In genomic region chr20:38931984-38932383, GRCh38 we compare ENCODE assay signal across 22 cellular contexts. TPM values are rescaled to one million over a fixed set of nuclear protein-coding genes. Genes with fewer than 3 reads are reported as not detected.
DNase-seq lines count a peak whose midpoint lies in the region; ATAC-seq and TF ChIP-seq lines count a peak whose summit lies in the region.
"Had no signal": no experiment of that assay in that cellular context is flagged by ENCODE, and none has a peak within 500 bp of the region (broad histone marks: within the 10 kb centered on the region; RNA-seq: fewer than 3 reads in every experiment).

No MANE protein-coding gene starts in this region.

- WGBS in trophoblast cell (ENCODE audit: extremely low coverage, insufficient coverage, insufficient read length): no CpG with 5 or more reads among the region's 4 CpGs

- no peak overlapping the region for H2AK5ac ChIP-seq in trophoblast cell (ENCODE audit: low read length)

- ATAC-seq in GM21515 (IDR thresholded peaks at IDR 0.05; ENCODE audit: unreplicated experiment): no peak
- ATAC-seq: activated CD8-positive, alpha-beta memory T cell treated with anti-CD3 and anti-CD28 coated beads, Interleukin-2, amount 10 ng/mL, durations not matched to agents 7 days and 5 days; activated naive CD4-positive, alpha-beta T cell treated with anti-CD3 and anti-CD28 coated beads, Interleukin-2, amount 50 U/mL, for 72 hours had no signal

- H4K20me1 ChIP-seq in fibroblast of lung (ENCODE audit: control insufficient read depth, extremely low read depth, insufficient read depth, low read length): no peaks in the 10 kb centered on the region

- no peak overlapping the region for H4K8ac ChIP-seq in trophoblast cell (ENCODE audit: low read depth, low read length)

- H3K36me3 ChIP-seq in HEK293 (ENCODE audit: control insufficient read depth in 2 of 2, insufficient read depth in 1 of 2, low read length in 2 of 2): peaks cover 3 to 52% of the 10 kb centered on the region in 2 experiments; a peak in 2 of 3 replicates
- H3K36me3 ChIP-seq in fibroblast of lung (ENCODE audit: control insufficient read depth, insufficient read depth, low read length): peaks cover 2% of the 10 kb centered on the region
- H3K36me3 ChIP-seq in trophoblast cell (ENCODE audit: control insufficient read depth in 1 of 2, insufficient read depth in 2 of 2, low read length in 2 of 2): peaks cover 0 to 3% of the 10 kb centered on the region in 2 experiments
- H3K36me3 ChIP-seq: Peyer's patch, suprapubic skin, uterus had no signal

- no peak overlapping the region for H4K12ac ChIP-seq in trophoblast cell (ENCODE audit: low read depth, low read length)

- H3K23ac ChIP-seq in trophoblast cell (ENCODE audit: low read length): no peak overlapping the region

- peaks cover 4% of the 10 kb centered on the region; the same call in 1 of the 2 replicates for H3K4me1 ChIP-seq in HEK293 (ENCODE audit: control insufficient read depth, insufficient read depth, low read length)
- peaks cover 17% of the 10 kb centered on the region for H3K4me1 ChIP-seq in fibroblast of lung (ENCODE audit: control insufficient read depth, extremely low read depth, insufficient read depth, low read length)
- peaks cover 19 to 31% of the 10 kb centered on the region in 2 experiments for H3K4me1 ChIP-seq in trophoblast cell (ENCODE audit: control insufficient read depth in 1 of 2, insufficient read depth in 2 of 2, low read length in 2 of 2)

- H3K4ac ChIP-seq in trophoblast cell (ENCODE audit: low read depth, low read length): peak overlapping the region; percentile 48

- no peak overlapping the region for H2BK12ac ChIP-seq in trophoblast cell (ENCODE audit: low read length)

- H3K9me3 ChIP-seq in HEK293 (ENCODE audit: control insufficient read depth, insufficient read depth, low read depth, low read length) (no peaks in the 10 kb centered on the region), fibroblast of lung (ENCODE audit: control insufficient read depth, insufficient read depth, low read depth, low read length) (no peaks in the 10 kb centered on the region), trophoblast cell (ENCODE audit: insufficient read depth, low read depth, low read length) (no peaks in the 10 kb centered on the region)
- H3K9me3 ChIP-seq: Peyer's patch, SK-N-SH, suprapubic skin, uterus had no signal

- no peak overlapping the region for H2BK5ac ChIP-seq in trophoblast cell (ENCODE audit: low read depth, low read length, poor library complexity)

- H3K27ac ChIP-seq in HEK293 (ENCODE audit: extremely low read depth, low read depth, low read length): no peak overlapping the region
- H3K27ac ChIP-seq in RWPE1: peak overlapping the region; percentile 29
- peak overlapping the region; percentile 77 for H3K27ac ChIP-seq in fibroblast of lung (ENCODE audit: insufficient read depth, low read length)
- H3K27ac ChIP-seq in trophoblast cell (ENCODE audit: low read depth, low read length): no peak overlapping the region
- H3K27ac ChIP-seq: suprapubic skin, uterus, VCaP had no signal

- TF ChIP-seq CTCF in HEK293 (tag by site-specific recombination; IDR thresholded peaks at IDR 0.05) (no peak), RWPE1 (conservative IDR thresholded peaks at IDR 0.05; ENCODE audit: low read depth) (no peak), fibroblast of lung (conservative IDR thresholded peaks at IDR 0.05 in 1 of 2, IDR thresholded peaks at IDR 0.05 in 1 of 2; ENCODE audit: low read depth in 1 of 2, low read length in 2 of 2) (no peak)

- H3K14ac ChIP-seq in trophoblast cell (ENCODE audit: low read length): no peak overlapping the region

- H4K91ac ChIP-seq in trophoblast cell (ENCODE audit: low read depth, low read length): no peak overlapping the region

- no peak overlapping the region for H3K18ac ChIP-seq in trophoblast cell (ENCODE audit: low read length)

- H3K9ac ChIP-seq in fibroblast of lung (ENCODE audit: insufficient read depth, low read length) (no peak overlapping the region), trophoblast cell (ENCODE audit: low read length) (no peak overlapping the region)
- H3K9ac ChIP-seq: SK-N-SH had no signal

- H3K27me3 ChIP-seq in fibroblast of lung (ENCODE audit: control insufficient read depth, insufficient read depth, low read length): no peaks in the 10 kb centered on the region
- H3K27me3 ChIP-seq in trophoblast cell (ENCODE audit: insufficient read depth, low read length): no peaks in the 10 kb centered on the region
- H3K27me3 ChIP-seq: Peyer's patch, uterus had no signal

- CTCF ChIA-PET in HEK293 (lab: Yijun Ruan, JAX): no interaction called here
- CTCF ChIA-PET in RWPE1 (lab: Yijun Ruan, JAX): interaction anchor here (1.0 kb wide), 1 partner anchor 72 kb away, joined by 3 read pairs; no protein-coding TSS in a partner anchor

- no peak overlapping the region for H3K4me3 ChIP-seq in HEK293 (ENCODE audit: low read depth, low read length)
- H3K4me3 ChIP-seq in fibroblast of lung (replicated peaks in 1 of 4; ENCODE audit: control extremely low read depth in 1 of 4, insufficient read depth in 1 of 4, low read depth in 3 of 4, low read length in 4 of 4): no peak overlapping the region
- no peak overlapping the region for H3K4me3 ChIP-seq in trophoblast cell (ENCODE audit: low read depth, low read length)
- H3K4me3 ChIP-seq: Peyer's patch, suprapubic skin, uterus had no signal

- DNase-seq in RWPE1 (ENCODE audit: low spot score) (no peak), fibroblast of lung (ENCODE audit: low read depth in 2 of 2) (no peak), trophoblast cell (peak in 1 of 2 donors; percentile 50), mucosa of gallbladder (ENCODE audit: low spot score) (no peak)
- DNase-seq in central memory CD4-positive, alpha-beta T cell: no peak
- no peak for DNase-seq in activated T-cell treated with anti-CD3 and anti-CD28 coated beads, Interleukin-2, amount 50 U/mL, for 1 hour
- DNase-seq: activated CD4-positive, alpha-beta T cell treated with anti-CD3 and anti-CD28 coated beads, Interleukin-2, amount 10 ng/mL, durations not matched to agents 7 days and 5 days; activated CD8-positive, alpha-beta memory T cell treated with anti-CD3 and anti-CD28 coated beads, Interleukin-2, amount 10 ng/mL, durations not matched to agents 7 days and 5 days; glutamatergic neuron; HCEC 1CT; KG1; midbrain; NCI-H1048; NCI-H2081; SK-N-SH; uterus had no signal

- peaks cover 8% of the 10 kb centered on the region for H3K79me1 ChIP-seq in trophoblast cell (ENCODE audit: low read length)

- POLR2A ChIA-PET in HEK293 (lab: Yijun Ruan, JAX): interaction anchor here (1.0 kb wide), 1 partner anchor 30 kb away, joined by 3 read pairs; the partner anchor contains the start of gene DHX35
- POLR2A ChIA-PET in RWPE1 (lab: Yijun Ruan, JAX; ENCODE audit: low non-redundant PET): no interaction called here

- H3K4me2 ChIP-seq in fibroblast of lung (ENCODE audit: extremely low read depth, insufficient read depth, low read length) (peak overlapping the region; percentile 36), trophoblast cell (ENCODE audit: low read length) (no peak overlapping the region)

- no peak overlapping the region for H2AFZ ChIP-seq in fibroblast of lung (ENCODE audit: low read length)
- H2AFZ ChIP-seq in trophoblast cell (ENCODE audit: insufficient read depth, low read length, poor library complexity): no peak overlapping the region

- H2BK120ac ChIP-seq in trophoblast cell (ENCODE audit: insufficient read depth, low read length, poor library complexity): no peak overlapping the region

- H3K79me2 ChIP-seq in fibroblast of lung (ENCODE audit: control insufficient read depth, insufficient read depth, low read length) (peaks cover 98% of the 10 kb centered on the region), trophoblast cell (ENCODE audit: control insufficient read depth, insufficient read depth, low read length, poor library complexity) (peaks cover 12% of the 10 kb centered on the region)

TF ChIP-seq in HEK293, 187 proteins besides CTCF, POLR2A, EP300 and RAD21:
- no peak for TF ChIP-seq REPIN1 (tag by site-specific recombination; IDR thresholded peaks at IDR 0.05; ENCODE audit: low read depth)
- TF ChIP-seq ZNF785 (tag by site-specific recombination; IDR thresholded peaks at IDR 0.05): no peak
- TF ChIP-seq ZNF174 (tag by site-specific recombination; IDR thresholded peaks at IDR 0.05): no peak
- TF ChIP-seq ZNF121 (tag by site-specific recombination; IDR thresholded peaks at IDR 0.05): peak; percentile 62
- TF ChIP-seq KLF16 (tag by site-specific recombination; IDR thresholded peaks at IDR 0.05): no peak
- TF ChIP-seq ZSCAN18 (tag by site-specific recombination; IDR thresholded peaks at IDR 0.05): no peak

RNA-seq across cellular contexts. Expression of gene FAM83D, which starts 5.8 kb away (rescaled TPM):
- total RNA-seq in fibroblast of lung: 15.2 and 21.3 TPM in 2 replicates
- 34.5 and 45.5 TPM in 2 replicates for polyA plus RNA-seq in fibroblast of lung
- polyA plus RNA-seq in fibroblast of lung (2012): 17.5 and 25.6 TPM in 2 replicates
- 21.0 and 22.0 TPM in 2 replicates for polyA minus RNA-seq in fibroblast of lung (ENCODE audit: low replicate concordance)
- polyA plus RNA-seq in trophoblast cell (2013): 63.6 and 64.0 TPM in 2 replicates
- 48.3 TPM for total RNA-seq in mucosa of gallbladder

RNA-seq across cellular contexts. Expression of gene DHX35, which starts 30.2 kb away (rescaled TPM):
- total RNA-seq in fibroblast of lung (11.4 and 11.8 TPM in 2 replicates), mucosa of gallbladder (10.3 TPM)
- 9.6 and 12.1 TPM in 2 replicates for polyA plus RNA-seq in fibroblast of lung
- 4.5 and 5.0 TPM in 2 replicates for polyA plus RNA-seq in fibroblast of lung (2012)
- polyA minus RNA-seq in fibroblast of lung (ENCODE audit: low replicate concordance): 8.2 and 9.3 TPM in 2 replicates
- polyA plus RNA-seq in trophoblast cell (2013): 4.1 and 5.0 TPM in 2 replicates

Comparison
In these comparisons a context has a peak if more than half of its experiments do, and no peak if none do; other contexts are left out.
1. H3K27ac ChIP-seq: peak in RWPE1 (single experiment) and fibroblast of lung (single experiment); none in HEK293 (single experiment) and trophoblast cell (single experiment).